ENCODE assay signal across 8 cellular contexts in genomic region chr7:102272075-102272916, GRCh38. TPM values are rescaled to one million over a fixed set of nuclear protein-coding genes. Genes with fewer than 3 reads are reported as not detected.
DNase-seq lines count a peak whose midpoint lies in the region; ATAC-seq, FAIRE-seq and TF ChIP-seq lines count a peak whose summit lies in the region.

No MANE protein-coding gene starts in this region.

- H3K27me3 ChIP-seq in bronchial epithelial cell (ENCODE audit: control insufficient read depth, insufficient read depth, low read length): no peaks in the 10 kb centered on the region
- peaks cover 4% of the 10 kb centered on the region for H3K27me3 ChIP-seq in keratinocyte (ENCODE audit: control insufficient read depth, extremely low read depth, insufficient read depth, low read length)

- TF ChIP-seq CTCF in bronchial epithelial cell (IDR thresholded peaks at IDR 0.05; ENCODE audit: insufficient read depth, low read length, severe bottlenecking) (peak; percentile 95), keratinocyte (optimal IDR thresholded peaks at IDR 0.05 in 1 of 3, IDR thresholded peaks at IDR 0.05 in 1 of 3, conservative IDR thresholded peaks at IDR 0.05 in 1 of 3; ENCODE audit: extremely low read depth in 1 of 3, insufficient read depth in 2 of 3, low read length in 3 of 3) (peak; percentile 88 to 98 (median 95))

- no peak overlapping the region for H3K9ac ChIP-seq in keratinocyte (ENCODE audit: control insufficient read depth, extremely low read depth, insufficient read depth, low read length)

- no peak for ATAC-seq in HG03175 (IDR thresholded peaks at IDR 0.05; ENCODE audit: unreplicated experiment)

- no peaks in the 10 kb centered on the region for H3K36me3 ChIP-seq in bronchial epithelial cell (ENCODE audit: control insufficient read depth, insufficient read depth, low read length)
- no peaks in the 10 kb centered on the region for H3K36me3 ChIP-seq in keratinocyte (ENCODE audit: control insufficient read depth in 2 of 2, extremely low read depth in 1 of 2, insufficient read depth in 2 of 2, low read length in 2 of 2)

- peaks cover 4% of the 10 kb centered on the region for H3K4me1 ChIP-seq in keratinocyte (ENCODE audit: control insufficient read depth, extremely low read depth, insufficient read depth, low read length)

- H3K4me3 ChIP-seq in bronchial epithelial cell (ENCODE audit: low read depth, low read length) (no peak overlapping the region), keratinocyte (ENCODE audit: control insufficient read depth in 2 of 3, extremely low read depth in 1 of 3, insufficient read depth in 2 of 3, low read depth in 1 of 3, low read length in 3 of 3) (no peak overlapping the region)

- dilution Hi-C loops in keratinocyte (cut with MboI; ENCODE audit: extremely low pct_ligation_motif_present, low sequenced_read_pairs): no loop called here

- H3K4me2 ChIP-seq in keratinocyte (ENCODE audit: control insufficient read depth, extremely low read depth, insufficient read depth, low read depth, low read length): peak overlapping the region; percentile 16

- H3K9me3 ChIP-seq in keratinocyte (ENCODE audit: control insufficient read depth, low read depth, low read length): no peaks in the 10 kb centered on the region

- H3K27ac ChIP-seq in keratinocyte (ENCODE audit: control insufficient read depth, insufficient read depth, low read length): no peak overlapping the region

- H3K79me2 ChIP-seq in keratinocyte (ENCODE audit: control insufficient read depth, insufficient read depth, low read length): no peaks in the 10 kb centered on the region

- H2AFZ ChIP-seq in keratinocyte (ENCODE audit: control insufficient read depth, low read length): no peak overlapping the region

- DNase-seq in SKM-1 treated with dmso at 0.1 percent for 144 hours (lab: John Stamatoyannopoulos, UW; ENCODE audit: unreplicated experiment) (peak; percentile 15), SKM-1 (lab: John Stamatoyannopoulos, UW; ENCODE audit: unreplicated experiment) (no peak), NCI-H128 (lab: John Stamatoyannopoulos, UW; ENCODE audit: unreplicated experiment) (peak; percentile 33), bronchial epithelial cell (ENCODE audit: low read depth) (peak; percentile 50), keratinocyte (ENCODE audit: low read depth, low spot score) (peak; percentile 13)
- peak; percentile 65 for DNase-seq in activated CD4-positive, CD25-positive, alpha-beta regulatory T cell treated with anti-CD3 and anti-CD28 coated beads, Interleukin-2, amount 50 U/mL, for 16 hours (ENCODE audit: low read depth, low spot score)
- peak; percentile 41 to 65 for DNase-seq in stimulated activated CD4-positive, alpha-beta T cell treated with anti-CD3 and anti-CD28 coated beads, Interleukin-1b, Interleukin-23, amount 100 ng/mL, for 1 hour (ENCODE audit: low read depth in 2 of 2)

- H3K9me1 ChIP-seq in keratinocyte (ENCODE audit: control insufficient read depth, extremely low read depth, insufficient read depth, low read length): no peaks in the 10 kb centered on the region

- no peaks in the 10 kb centered on the region for H4K20me1 ChIP-seq in keratinocyte (ENCODE audit: control insufficient read depth, extremely low read depth, insufficient read depth, low read length)

- no peak for FAIRE-seq in bronchial epithelial cell (lab: Jason Lieb, UNC)
- FAIRE-seq in keratinocyte (lab: Jason Lieb, UNC): no peak

RNA-seq across cellular contexts. Expression of gene SH2B2, which starts 14.4 kb away (rescaled TPM):
- total RNA-seq in bronchial epithelial cell: 1.5 and 1.8 TPM in 2 replicates
- polyA plus RNA-seq in keratinocyte: 0.26 to 0.64 TPM (median 0.59 TPM) in 3 replicates
- 0.75 TPM for polyA plus RNA-seq in keratinocyte (2011; ENCODE audit: low read depth)
- 0.40 and 1.4 TPM in 2 replicates for polyA plus RNA-seq in keratinocyte (2011; cell fraction: cytosol; rRNA removed)
- polyA plus RNA-seq in keratinocyte (2011; cell fraction: nucleus; rRNA removed): 0.82 and 2.1 TPM in 2 replicates
- 0.50 and 0.83 TPM in 2 replicates for polyA plus RNA-seq in keratinocyte (2012; ENCODE audit: low replicate concordance)
- 0.16 to 0.36 TPM (median 0.36 TPM) in 3 replicates for polyA minus RNA-seq in keratinocyte
- polyA minus RNA-seq in keratinocyte (2011; cell fraction: cytosol; rRNA and poly(A)+ RNA removed): 6.7 TPM
- 0.47 and 0.63 TPM in 2 replicates for polyA minus RNA-seq in keratinocyte (2011; cell fraction: nucleus; rRNA and poly(A)+ RNA removed)
